In genomic region chr3:32816439-32817194, GRCh38 we compare ENCODE assay signal across 8 cellular contexts. TPM values are rescaled to one million over a fixed set of nuclear protein-coding genes. Genes with fewer than 3 reads are reported as not detected.
DNase-seq lines count a peak whose midpoint lies in the region; FAIRE-seq and TF ChIP-seq lines count a peak whose summit lies in the region.

No MANE protein-coding gene starts in this region.

- no peaks in the 10 kb centered on the region for H3F3A ChIP-seq in neural cell (ENCODE audit: insufficient read depth, low read length, poor library complexity, severe bottlenecking)

- H3K9me3 ChIP-seq in esophagus muscularis mucosa (no peaks in the 10 kb centered on the region), neural cell (ENCODE audit: low read length) (no peaks in the 10 kb centered on the region), Karpas-422 (ENCODE audit: low read length) (no peaks in the 10 kb centered on the region)

- peaks cover 27% of the 10 kb centered on the region for H4K20me1 ChIP-seq in neural cell (ENCODE audit: insufficient read depth)
- H4K20me1 ChIP-seq in Karpas-422 (ENCODE audit: insufficient read depth, low read depth, low read length): no peaks in the 10 kb centered on the region

- H3K4me3 ChIP-seq in esophagus muscularis mucosa (peak overlapping the region; percentile 47 to 55 (median 49)), neural cell (ENCODE audit: low read length) (peak overlapping the region; percentile 97), Karpas-422 (ENCODE audit: low read length) (no peak overlapping the region)

- H3K4me2 ChIP-seq in neural cell (ENCODE audit: low read length): peak overlapping the region; percentile 96
- no peak overlapping the region for H3K4me2 ChIP-seq in Karpas-422 (ENCODE audit: low read depth, low read length, poor library complexity, severe bottlenecking)

- no peak for TF ChIP-seq POLR2A in esophagus muscularis mucosa (IDR thresholded peaks at IDR 0.05; ENCODE audit: low read depth)

- WGBS in esophagus muscularis mucosa: 0% methylated on average over 30 of the region's 78 CpGs

- intact Hi-C loops in esophagus muscularis mucosa (cut with DNase I): no loop called here

- no peaks in the 10 kb centered on the region for H3K36me3 ChIP-seq in esophagus muscularis mucosa
- H3K36me3 ChIP-seq in neural cell (ENCODE audit: insufficient read depth, low read length): no peaks in the 10 kb centered on the region
- no peaks in the 10 kb centered on the region for H3K36me3 ChIP-seq in Karpas-422 (ENCODE audit: insufficient read depth, low read length)

- DNase-seq in activated effector memory CD4-positive, alpha-beta T cell treated with anti-CD3 and anti-CD28 coated beads, Interleukin-2, amount 50 U/mL, for 16 hours: peak; percentile 62
- no peak for DNase-seq in activated effector memory CD4-positive, alpha-beta T cell treated with Interleukin-2 at 50 U/mL for 16 hours
- DNase-seq in SW480 (ENCODE audit: low spot score) (peak; percentile 39), esophagus muscularis mucosa (ENCODE audit: extremely low spot score) (no peak), RCC 7860 (ENCODE audit: low spot score) (no peak), NCI-H2107 (lab: John Stamatoyannopoulos, UW) (no peak), Karpas-422 (no peak)

- FAIRE-seq in RCC 7860 (lab: Jason Lieb, UNC): no peak

- H3K9me2 ChIP-seq in neural cell (ENCODE audit: insufficient read depth, low read length) (no peaks in the 10 kb centered on the region), Karpas-422 (replicated peaks; ENCODE audit: insufficient read depth, low read length) (no peaks in the 10 kb centered on the region)

- H3K9ac ChIP-seq in neural cell (ENCODE audit: low read length) (peak overlapping the region; percentile 90), Karpas-422 (ENCODE audit: low read length) (no peak overlapping the region)

- no peak overlapping the region for H3K27ac ChIP-seq in esophagus muscularis mucosa (replicated peaks in 1 of 4)
- peak overlapping the region; percentile 83 for H3K27ac ChIP-seq in neural cell (ENCODE audit: low read length)
- no peak overlapping the region for H3K27ac ChIP-seq in Karpas-422 (ENCODE audit: low read length)

- H3K27me3 ChIP-seq in esophagus muscularis mucosa (peaks cover 0 to 67% (median 42%) of the 10 kb centered on the region in 4 donors), neural cell (ENCODE audit: insufficient read depth, low read depth, low read length) (peaks cover 45% of the 10 kb centered on the region), Karpas-422 (ENCODE audit: low read length) (no peaks in the 10 kb centered on the region)

- TF ChIP-seq CTCF in esophagus muscularis mucosa (IDR thresholded peaks at IDR 0.05) (no peak), neural cell (IDR thresholded peaks at IDR 0.05; ENCODE audit: poor library complexity, severe bottlenecking) (peak; percentile 13)

- H3K79me2 ChIP-seq in neural cell (replicated peaks; ENCODE audit: insufficient read depth, low read length) (peaks cover 37% of the 10 kb centered on the region), Karpas-422 (ENCODE audit: low read length) (no peaks in the 10 kb centered on the region)

- no peak for TF ChIP-seq RAD21 in neural cell (conservative IDR thresholded peaks at IDR 0.05)

- TF ChIP-seq EP300 in esophagus muscularis mucosa (IDR thresholded peaks at IDR 0.05): no peak
- TF ChIP-seq EP300 in neural cell (conservative IDR thresholded peaks at IDR 0.05; ENCODE audit: poor library complexity, severe bottlenecking): peak; percentile 19

- H3K4me1 ChIP-seq in esophagus muscularis mucosa (peaks cover 19 to 33% (median 33%) of the 10 kb centered on the region in 4 donors), Karpas-422 (ENCODE audit: low read length) (no peaks in the 10 kb centered on the region)

- peak overlapping the region; percentile 63 for H2AFZ ChIP-seq in neural cell (ENCODE audit: low read depth, low read length)
- no peak overlapping the region for H2AFZ ChIP-seq in Karpas-422 (ENCODE audit: low read length)

TF ChIP-seq in neural cell, 6 proteins besides CTCF, POLR2A, EP300 and RAD21:
- TF ChIP-seq MXI1 (conservative IDR thresholded peaks at IDR 0.05; ENCODE audit: poor library complexity, severe bottlenecking) (no peak), REST (IDR thresholded peaks at IDR 0.05; ENCODE audit: borderline replicate concordance) (peak; percentile 49), SMC3 (conservative IDR thresholded peaks at IDR 0.05; ENCODE audit: poor library complexity) (peak; percentile 33), TAF1 (IDR thresholded peaks at IDR 0.05; ENCODE audit: low read depth) (peak; percentile 61), POLR2AphosphoS5 (IDR thresholded peaks at IDR 0.05) (no peak)

RNA-seq across cellular contexts. Expression of gene TRIM71, which starts 1.2 kb away (rescaled TPM):
- not detected for total RNA-seq in esophagus muscularis mucosa
- 3.7 and 4.0 TPM in 2 replicates for polyA plus RNA-seq in neural cell
- 10.0 and 13.0 TPM in 2 replicates for polyA minus RNA-seq in neural cell
- not detected in 2 replicates for total RNA-seq in Karpas-422 (2014; rRNA removed; shearing (Covaris generic); ENCODE audit: low replicate concordance)

Comparison
In these comparisons a context has a peak if more than half of its experiments do, and no peak if none do; other contexts are left out.
1. DNase-seq: peak in activated effector memory CD4-positive, alpha-beta T cell treated with anti-CD3 and anti-CD28 coated beads, Interleukin-2, amount 50 U/mL, for 16 hours (single experiment) and SW480 (single experiment); none in activated effector memory CD4-positive, alpha-beta T cell treated with Interleukin-2 at 50 U/mL for 16 hours (single experiment), esophagus muscularis mucosa (single experiment), RCC 7860 (single experiment), NCI-H2107 (single experiment) and Karpas-422 (single experiment).